ENCODE assay signal across 1 cellular context in genomic region chr20:64009811-64010387, GRCh38.
TF ChIP-seq lines count a peak whose summit lies in the region.

No MANE protein-coding gene starts in this region.

TF ChIP-seq in endothelial cell of umbilical vein, 7 proteins besides CTCF, POLR2A, EP300 and RAD21:
- no peak for TF ChIP-seq MYC (IDR thresholded peaks at IDR 0.05; ENCODE audit: low read depth, low read length)
- TF ChIP-seq EZH2 (IDR thresholded peaks at IDR 0.05; ENCODE audit: borderline replicate concordance, low read depth, low read length, severe bottlenecking) = no peak
TF ChIP-seq in endothelial cell of umbilical vein: peak in this region for 0.
